ENCODE assay signal across 1 cellular context in the genomic region with DNA sequence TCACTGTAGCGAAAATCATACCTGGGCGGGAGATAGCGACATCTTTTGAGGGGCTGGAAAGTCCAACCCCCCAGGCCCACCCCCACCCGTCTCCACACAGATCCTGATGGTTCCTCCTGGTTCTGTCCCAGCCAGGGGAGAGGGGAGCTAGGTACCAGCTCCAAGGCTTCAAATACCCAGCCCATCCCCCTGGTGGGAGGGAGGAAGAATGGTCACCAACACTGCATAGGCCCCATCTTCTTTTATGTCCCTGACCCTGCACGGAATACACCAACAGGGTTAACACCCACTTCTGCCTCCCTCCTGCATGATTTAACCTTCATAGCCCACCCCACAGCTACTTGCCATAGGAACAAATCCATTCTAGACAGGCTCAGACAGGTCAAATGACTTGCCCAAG.
TF ChIP-seq lines count a peak whose summit lies in the region.

No MANE protein-coding gene starts in this region.

TF ChIP-seq in HepG2, 621 proteins besides CTCF, POLR2A, EP300 and RAD21:
- TF ChIP-seq ZIK1 (CRISPR knock-in tag; IDR thresholded peaks at IDR 0.05; ENCODE audit: borderline replicate concordance, low read depth), result no peak
- no peak for TF ChIP-seq RXRA (CRISPR knock-in tag; IDR thresholded peaks at IDR 0.05)
- no peak for TF ChIP-seq DMAP1 (CRISPR knock-in tag; IDR thresholded peaks at IDR 0.05)
- TF ChIP-seq, protein P1, sequence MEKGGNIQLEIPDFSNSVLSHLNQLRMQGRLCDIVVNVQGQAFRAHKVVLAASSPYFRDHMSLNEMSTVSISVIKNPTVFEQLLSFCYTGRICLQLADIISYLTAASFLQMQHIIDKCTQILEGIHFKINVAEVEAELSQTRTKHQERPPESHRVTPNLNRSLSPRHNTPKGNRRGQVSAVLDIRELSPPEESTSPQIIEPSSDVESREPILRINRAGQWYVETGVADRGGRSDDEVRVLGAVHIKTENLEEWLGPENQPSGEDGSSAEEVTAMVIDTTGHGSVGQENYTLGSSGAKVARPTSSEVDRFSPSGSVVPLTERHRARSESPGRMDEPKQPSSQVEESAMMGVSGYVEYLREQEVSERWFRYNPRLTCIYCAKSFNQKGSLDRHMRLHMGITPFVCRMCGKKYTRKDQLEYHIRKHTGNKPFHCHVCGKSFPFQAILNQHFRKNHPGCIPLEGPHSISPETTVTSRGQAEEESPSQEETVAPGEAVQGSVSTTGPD (CRISPR knock-in tag; IDR thresholded peaks at IDR 0.05), result no peak
- no peak for TF ChIP-seq ATM (IDR thresholded peaks at IDR 0.05; ENCODE audit: borderline replicate concordance)
- TF ChIP-seq TGIF2 (CRISPR knock-in tag; IDR thresholded peaks at IDR 0.05), result no peak
- TF ChIP-seq PLRG1 (conservative IDR thresholded peaks at IDR 0.05), result no peak
- TF ChIP-seq, protein P2, sequence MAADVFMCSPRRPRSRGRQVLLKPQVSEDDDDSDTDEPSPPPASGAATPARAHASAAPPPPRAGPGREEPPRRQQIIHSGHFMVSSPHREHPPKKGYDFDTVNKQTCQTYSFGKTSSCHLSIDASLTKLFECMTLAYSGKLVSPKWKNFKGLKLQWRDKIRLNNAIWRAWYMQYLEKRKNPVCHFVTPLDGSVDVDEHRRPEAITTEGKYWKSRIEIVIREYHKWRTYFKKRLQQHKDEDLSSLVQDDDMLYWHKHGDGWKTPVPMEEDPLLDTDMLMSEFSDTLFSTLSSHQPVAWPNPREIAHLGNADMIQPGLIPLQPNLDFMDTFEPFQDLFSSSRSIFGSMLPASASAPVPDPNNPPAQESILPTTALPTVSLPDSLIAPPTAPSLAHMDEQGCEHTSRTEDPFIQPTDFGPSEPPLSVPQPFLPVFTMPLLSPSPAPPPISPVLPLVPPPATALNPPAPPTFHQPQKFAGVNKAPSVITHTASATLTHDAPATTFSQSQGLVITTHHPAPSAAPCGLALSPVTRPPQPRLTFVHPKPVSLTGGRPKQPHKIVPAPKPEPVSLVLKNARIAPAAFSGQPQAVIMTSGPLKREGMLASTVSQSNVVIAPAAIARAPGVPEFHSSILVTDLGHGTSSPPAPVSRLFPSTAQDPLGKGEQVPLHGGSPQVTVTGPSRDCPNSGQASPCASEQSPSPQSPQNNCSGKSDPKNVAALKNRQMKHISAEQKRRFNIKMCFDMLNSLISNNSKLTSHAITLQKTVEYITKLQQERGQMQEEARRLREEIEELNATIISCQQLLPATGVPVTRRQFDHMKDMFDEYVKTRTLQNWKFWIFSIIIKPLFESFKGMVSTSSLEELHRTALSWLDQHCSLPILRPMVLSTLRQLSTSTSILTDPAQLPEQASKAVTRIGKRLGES (CRISPR knock-in tag; IDR thresholded peaks at IDR 0.05; ENCODE audit: borderline replicate concordance), result no peak
- no peak for TF ChIP-seq FOXK2 (IDR thresholded peaks at IDR 0.05)
- no peak for TF ChIP-seq CENPX (CRISPR knock-in tag; IDR thresholded peaks at IDR 0.05)
- no peak for TF ChIP-seq KLF9 (CRISPR knock-in tag; IDR thresholded peaks at IDR 0.05; ENCODE audit: low read depth)
- TF ChIP-seq MYPOP (CRISPR knock-in tag; IDR thresholded peaks at IDR 0.05), result no peak
- TF ChIP-seq SALL2 (CRISPR knock-in tag; IDR thresholded peaks at IDR 0.05), result no peak
- TF ChIP-seq ZNF318 (CRISPR knock-in tag; IDR thresholded peaks at IDR 0.05), result no peak
TF ChIP-seq in HepG2: peak in this region for 0.
